10 cellular contexts compared by ENCODE assay signal in the genomic region with DNA sequence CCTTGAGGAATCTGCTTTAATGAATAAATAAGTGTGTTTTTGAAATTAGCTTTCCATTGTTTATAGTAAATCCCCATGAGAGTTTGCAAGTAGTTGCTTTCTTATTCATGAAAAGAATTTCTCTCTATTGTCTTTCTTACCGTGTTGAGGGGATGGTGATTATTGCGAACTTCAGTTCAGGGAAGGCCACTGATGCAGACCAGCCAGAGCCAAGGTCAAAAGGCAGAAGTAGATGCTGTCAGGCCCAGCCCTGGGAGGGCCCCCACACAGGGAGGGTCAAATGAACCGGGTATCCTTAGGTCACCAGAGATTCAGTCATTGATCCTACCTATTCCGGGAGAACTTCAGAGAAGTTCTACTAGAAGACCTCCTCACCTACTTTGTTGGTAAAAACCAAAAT.
"Had no signal": no experiment of that assay in that cellular context is flagged by ENCODE, and none has a peak within 500 bp of the region (broad histone marks: within the 10 kb centered on the region; RNA-seq: fewer than 3 reads in every experiment).

No MANE protein-coding gene starts in this region.

- ATAC-seq: GM23338, HCT116, HepG2, K562 had no signal

- FAIRE-seq: H1, HepG2, K562 had no signal

- H3K4me2 ChIP-seq: GM23338 had no signal

- H3K9me3 Mint-ChIP-seq: GM23338, HFFc6 had no signal

- H2AFZ ChIP-seq: GM23338 had no signal

- H3K9me3 ChIP-seq: HAP-1 had no signal

- DNase-seq: H7, HFFc6, KG1 had no signal

- H3K27ac ChIP-seq: HL-60 had no signal

- H3K4me3 Mint-ChIP-seq: GM23338, HFFc6 had no signal

- H3K36me3 ChIP-seq: HAP-1 had no signal

- H3K27ac Mint-ChIP-seq: GM23338, HFFc6 had no signal

- H3K4me1 ChIP-seq: HAP-1 had no signal

- H3K4me3 ChIP-seq: GM23338, HAP-1, K562 had no signal
